Comparison of ENCODE assay signal across 20 cellular contexts in genomic region chr1:9095818-9096217, GRCh38. TPM values are rescaled to one million over a fixed set of nuclear protein-coding genes. Genes with fewer than 3 reads are reported as not detected.
DNase-seq lines count a peak whose midpoint lies in the region; ATAC-seq and TF ChIP-seq lines count a peak whose summit lies in the region.
"Had no signal": no experiment of that assay in that cellular context is flagged by ENCODE, and none has a peak within 500 bp of the region (broad histone marks: within the 10 kb centered on the region; RNA-seq: fewer than 3 reads in every experiment).

No MANE protein-coding gene starts in this region.

- no peaks in the 10 kb centered on the region for H3K4me1 ChIP-seq in HEK293 (ENCODE audit: control insufficient read depth, insufficient read depth, low read length)
- no peaks in the 10 kb centered on the region for H3K4me1 ChIP-seq in BE2C

- H3K9me3 Mint-ChIP-seq in chondrocyte (ENCODE audit: low read depth): peaks cover 11% of the 10 kb centered on the region
- H3K9me3 Mint-ChIP-seq: CD4-positive, alpha-beta T cell; CD8-positive, alpha-beta memory T cell had no signal

- no peak for TF ChIP-seq CTCF in HEK293 (tag by site-specific recombination; IDR thresholded peaks at IDR 0.05)
- TF ChIP-seq CTCF in chondrocyte (IDR thresholded peaks at IDR 0.05): no peak
- TF ChIP-seq CTCF in BE2C (IDR thresholded peaks at IDR 0.05; ENCODE audit: low read depth, low read length): no peak

- CTCF ChIA-PET in HEK293 (lab: Yijun Ruan, JAX): interaction anchor here (1.1 kb wide), 1 partner anchor 14 kb away, joined by 4 read pairs; no protein-coding TSS in a partner anchor

- H3K4me3 ChIP-seq in HEK293 (ENCODE audit: low read depth, low read length) (no peak overlapping the region), BE2C (ENCODE audit: low read depth, low read length) (no peak overlapping the region)
- H3K4me3 ChIP-seq: BLaER1 treated with 17β-estradiol and CSF1 and Interleukin-3, amounts not matched to agents 10 nM and 100 nM; GM23248 had no signal

- no peak overlapping the region for H3K4me3 Mint-ChIP-seq in chondrocyte (ENCODE audit: unreplicated experiment)
- H3K4me3 Mint-ChIP-seq: B cell; CD14-positive monocyte; CD4-positive, alpha-beta T cell; CD8-positive, alpha-beta memory T cell; H9; HFFc6 had no signal

- no peaks in the 10 kb centered on the region for H3K27me3 Mint-ChIP-seq in chondrocyte (ENCODE audit: low read depth)

- H3K27ac ChIP-seq in HEK293 (ENCODE audit: extremely low read depth, low read depth, low read length): no peak overlapping the region
- H3K27ac ChIP-seq: 22Rv1, GM23248 had no signal

- H3K36me3 Mint-ChIP-seq in chondrocyte (ENCODE audit: low read depth): peaks cover 2% of the 10 kb centered on the region

- H3K27me3 ChIP-seq in BE2C: no peaks in the 10 kb centered on the region
- H3K27me3 ChIP-seq: BLaER1 treated with 17β-estradiol and CSF1 and Interleukin-3, amounts not matched to agents 10 nM and 100 nM had no signal

- ATAC-seq in esophagus mucosa (peak; percentile 51), GM19395 (IDR thresholded peaks at IDR 0.05; ENCODE audit: unreplicated experiment) (no peak)
- ATAC-seq: HCT116 had no signal

- DNase-seq in DMS53 (lab: John Stamatoyannopoulos, UW) (peak; percentile 25), DMS53 treated with DMSO at 0.1 percent for 48 hours (lab: John Stamatoyannopoulos, UW; ENCODE audit: unreplicated experiment) (no peak), chondrocyte (ENCODE audit: low spot score) (peak; percentile 4), NCI-H2029 treated with DMSO at 0.1 percent for 48 hours (lab: John Stamatoyannopoulos, UW) (no peak), BE2C (no peak)
- DNase-seq: CD4-positive, alpha-beta T cell; CD8-positive, alpha-beta memory T cell; DMS 273 treated with DMSO at 0.1 percent for 48 hours; DND-41; GM23248; H9; HFFc6 had no signal

- no peaks in the 10 kb centered on the region for H3K36me3 ChIP-seq in HEK293 (ENCODE audit: control insufficient read depth in 2 of 2, insufficient read depth in 1 of 2, low read length in 2 of 2)
- H3K36me3 ChIP-seq in BE2C: no peaks in the 10 kb centered on the region

- H3K27ac Mint-ChIP-seq in chondrocyte (ENCODE audit: unreplicated experiment): no peak overlapping the region
- H3K27ac Mint-ChIP-seq: B cell; CD14-positive monocyte; CD4-positive, alpha-beta T cell; CD8-positive, alpha-beta memory T cell; H9; HFFc6 had no signal

- H3K4me1 Mint-ChIP-seq in chondrocyte (ENCODE audit: low read depth): no peaks in the 10 kb centered on the region
- H3K4me1 Mint-ChIP-seq: B cell; CD8-positive, alpha-beta memory T cell had no signal

- POLR2A ChIA-PET in HEK293 (lab: Yijun Ruan, JAX): no interaction called here

- no peaks in the 10 kb centered on the region for H3K9me3 ChIP-seq in HEK293 (ENCODE audit: control insufficient read depth, insufficient read depth, low read depth, low read length)
- no peaks in the 10 kb centered on the region for H3K9me3 ChIP-seq in BE2C

TF ChIP-seq in HEK293, 187 proteins besides CTCF, POLR2A, EP300 and RAD21 (continues in another document):
- TF ChIP-seq ZNF280D (tag by site-specific recombination; IDR thresholded peaks at IDR 0.05) (peak; percentile 86), ZNF324 (tag by site-specific recombination; IDR thresholded peaks at IDR 0.05) (no peak), ZNF555 (tag by site-specific recombination; conservative IDR thresholded peaks at IDR 0.05) (0 out of 2 replicates have a peak, but pooled peaks have one; percentile 8), ZNF292 (tag by site-specific recombination; IDR thresholded peaks at IDR 0.05; ENCODE audit: borderline replicate concordance, low read depth) (no peak), ZNF48 (tag by site-specific recombination; IDR thresholded peaks at IDR 0.05) (no peak), TSHZ1 (tag by site-specific recombination; IDR thresholded peaks at IDR 0.05; ENCODE audit: borderline replicate concordance) (0 out of 2 replicates have a peak, but pooled peaks have one; percentile 23), ZNF23 (tag by site-specific recombination; IDR thresholded peaks at IDR 0.05; ENCODE audit: borderline replicate concordance) (no peak), ZSCAN18 (tag by site-specific recombination; IDR thresholded peaks at IDR 0.05) (no peak), PRDM1 (tag by site-specific recombination; IDR thresholded peaks at IDR 0.05) (no peak), ZNF692 (tag by site-specific recombination; IDR thresholded peaks at IDR 0.05) (no peak), ZNF529 (tag by site-specific recombination; IDR thresholded peaks at IDR 0.05; ENCODE audit: insufficient replicate concordance) (peak; percentile 62)

RNA-seq across cellular contexts. Expression of gene SLC2A5, which starts 26.4 kb away (rescaled TPM):
- total RNA-seq in chondrocyte: 0.27 to 0.73 TPM (median 0.41 TPM) in 3 replicates
- 5.9 TPM for total RNA-seq in esophagus mucosa
- not detected for polyA plus RNA-seq in BE2C (2012; ENCODE audit: insufficient read depth, insufficient read length, low read depth)
- total RNA-seq: CD4-positive, alpha-beta T cell; CD8-positive, alpha-beta memory T cell; H9 had no signal
- polyA plus RNA-seq: CD8-positive, alpha-beta memory T cell had no signal

RNA-seq across cellular contexts. Expression of gene GPR157, which starts 33.1 kb away (rescaled TPM):
- total RNA-seq in chondrocyte (1.9 to 8.2 TPM (median 6.9 TPM) in 3 replicates), esophagus mucosa (45.3 TPM)
- not detected for polyA plus RNA-seq in BE2C (2012; ENCODE audit: insufficient read depth, insufficient read length, low read depth)

Comparison
In these comparisons a context has a peak if more than half of its experiments do, and no peak if none do; other contexts are left out.
1. DNase-seq: peak in DMS53 (single experiment) and chondrocyte (single experiment); none in DMS53 treated with DMSO at 0.1 percent for 48 hours (single experiment), NCI-H2029 treated with DMSO at 0.1 percent for 48 hours (single experiment) and BE2C (single experiment).